In the genomic region with DNA sequence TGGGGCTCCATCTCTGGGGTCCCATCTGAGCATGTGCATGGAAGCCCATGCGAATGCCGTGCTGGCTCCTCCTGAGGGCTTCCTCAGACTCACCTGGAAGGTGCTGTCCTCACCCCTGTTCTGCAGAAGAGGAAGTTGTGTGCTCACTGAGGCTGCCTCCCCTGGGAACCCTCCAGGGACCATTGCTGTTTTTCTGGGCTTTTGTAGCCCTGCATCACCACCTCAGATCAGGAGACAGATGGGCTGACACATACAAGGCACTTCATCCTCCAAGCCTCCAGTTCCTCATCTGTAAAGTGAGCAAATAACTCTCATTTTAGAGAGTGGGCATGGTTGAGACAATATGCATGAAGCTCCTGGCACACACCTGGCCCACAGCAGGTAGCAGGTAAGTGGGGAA, we compare ENCODE assay signal across 17 cellular contexts.
"Had no signal": no experiment of that assay in that cellular context is flagged by ENCODE, and none has a peak within 500 bp of the region (broad histone marks: within the 10 kb centered on the region; RNA-seq: fewer than 3 reads in every experiment).

No MANE protein-coding gene starts in this region.

- DNase-seq: effector memory CD4-positive, alpha-beta T cell; gastrocnemius medialis; glutamatergic neuron; islet precursor cell; left ventricle myocardium inferior; lower lobe of right lung; psoas muscle; retina; right lobe of liver; stimulated activated CD4-positive, alpha-beta T cell treated with anti-CD3 and anti-CD28 coated beads, Interleukin-4, amount 100 ng/mL, for 1 hour; stimulated activated CD8-positive, alpha-beta memory T cell treated with anti-CD3 and anti-CD28 coated beads, Interleukin-4, amount 100 ng/mL, for 48 hours; stimulated activated naive CD8-positive, alpha-beta T cell treated with anti-CD3 and anti-CD28 coated beads, Interleukin-15, amount 100 ng/mL, for 72 hours; transverse colon had no signal

- H3K4me3 ChIP-seq: gastrocnemius medialis, left ventricle myocardium inferior, lower lobe of right lung, psoas muscle, right lobe of liver, thoracic aorta, transverse colon had no signal

- H3K27ac ChIP-seq: gastrocnemius medialis, left ventricle myocardium inferior, lower lobe of right lung, psoas muscle, right lobe of liver, thoracic aorta, transverse colon had no signal

- H3K27me3 ChIP-seq: gastrocnemius medialis, right lobe of liver, transverse colon had no signal

- H3K36me3 ChIP-seq: gastrocnemius medialis, left ventricle myocardium inferior, lower lobe of right lung, right lobe of liver, thoracic aorta, transverse colon had no signal

- H3K4me1 ChIP-seq: gastrocnemius medialis, psoas muscle, right lobe of liver had no signal

- H3K9me3 ChIP-seq: gastrocnemius medialis, lower lobe of right lung, psoas muscle, right lobe of liver, thoracic aorta, transverse colon had no signal

- ATAC-seq: esophagus mucosa; gastrocnemius medialis; lower lobe of right lung; natural killer cell treated with Interleukin-12 subunit alpha and Interleukin-12 subunit beta and Interleukin-15 and Interleukin-18, amount 100 ng/mL, for 72 hours; psoas muscle; right lobe of liver; stimulated activated effector memory CD8-positive, alpha-beta T cell treated with anti-CD3 and anti-CD28 coated beads, Interleukin-12 subunit alpha, Interleukin-12 subunit beta, amount 100 ng/mL, for 72 hours; stimulated activated naive CD8-positive, alpha-beta T cell treated with anti-CD3 and anti-CD28 coated beads, Interleukin-15, amount 100 ng/mL, for 72 hours had no signal
